ENCODE assay signal across 8 cellular contexts in genomic region chr10:72320676-72321247, GRCh38. TPM values are rescaled to one million over a fixed set of nuclear protein-coding genes. Genes with fewer than 3 reads are reported as not detected.
A peak's percentile ranks its signal among the peaks of the same experiment; 100 is the strongest.
DNase-seq lines count a peak whose midpoint lies in the region; ATAC-seq and TF ChIP-seq lines count a peak whose summit lies in the region.

No MANE protein-coding gene starts in this region.

- H2BK5ac ChIP-seq in mesenchymal stem cell (ENCODE audit: low read depth, low read length, poor library complexity, severe bottlenecking) = peak overlapping the region; percentile 36

- 3% methylated on average over 12 of the region's 12 CpGs for WGBS in mesenchymal stem cell

- no peaks in the 10 kb centered on the region for H3K27me3 ChIP-seq in dorsolateral prefrontal cortex
- no peaks in the 10 kb centered on the region for H3K27me3 ChIP-seq in mesenchymal stem cell (ENCODE audit: control insufficient read depth in 1 of 2, insufficient read depth in 1 of 2, low read length in 2 of 2)

- peak overlapping the region; percentile 45 to 91 for H2BK12ac ChIP-seq in mesenchymal stem cell (ENCODE audit: low read length in 2 of 2)

- no peak overlapping the region for H2BK15ac ChIP-seq in mesenchymal stem cell (ENCODE audit: low read depth, poor library complexity, severe bottlenecking)

- no peaks in the 10 kb centered on the region for H3K9me3 ChIP-seq in mesenchymal stem cell (ENCODE audit: control insufficient read depth, low read length)

- no peaks in the 10 kb centered on the region for H3K79me1 ChIP-seq in mesenchymal stem cell (replicated peaks; ENCODE audit: low read length, poor library complexity, severe bottlenecking)

- peak overlapping the region in 1 of 2 experiments; percentile 34 for H3K23ac ChIP-seq in mesenchymal stem cell (ENCODE audit: low read length in 2 of 2)

- peak overlapping the region; percentile 88 to 97 for H3K4ac ChIP-seq in mesenchymal stem cell (ENCODE audit: low read depth in 1 of 2, low read length in 2 of 2)

- H4K8ac ChIP-seq in mesenchymal stem cell (ENCODE audit: low read length) = peak overlapping the region; percentile 97

- H4K91ac ChIP-seq in mesenchymal stem cell (ENCODE audit: low read length) = peak overlapping the region; percentile 97

- H3K18ac ChIP-seq in mesenchymal stem cell (ENCODE audit: low read depth in 1 of 2, low read length in 2 of 2) = peak overlapping the region; percentile 92 to 94

- peak; percentile 62 for ATAC-seq in HG03159 (IDR thresholded peaks at IDR 0.05; ENCODE audit: unreplicated experiment)
- ATAC-seq in stimulated activated naive CD8-positive, alpha-beta T cell treated with anti-CD3 and anti-CD28 coated beads, Interleukin-15, amount 100 ng/mL, for 72 hours = peak; percentile 73

- TF ChIP-seq POLR2A in GM19193 (IDR thresholded peaks at IDR 0.05; ENCODE audit: extremely low read depth, insufficient read depth, insufficient read length) = peak; percentile 71

- H3K4me3 ChIP-seq in dorsolateral prefrontal cortex (peak overlapping the region in 4 of 59 donors; percentile 3 to 65 (median 63)), mesenchymal stem cell (ENCODE audit: insufficient read depth in 1 of 2, low read depth in 1 of 2, low read length in 2 of 2) (peak overlapping the region in 1 of 2 experiments; percentile 67)

- H3K27ac ChIP-seq in dorsolateral prefrontal cortex (peak overlapping the region; percentile 40 to 98 (median 92)), mesenchymal stem cell (ENCODE audit: low read length, poor library complexity, severe bottlenecking) (peak overlapping the region; percentile 87)

- H2AFZ ChIP-seq in mesenchymal stem cell (ENCODE audit: low read depth, low read length) = no peak overlapping the region

- H3K36me3 ChIP-seq in mesenchymal stem cell (ENCODE audit: control insufficient read depth in 1 of 2, insufficient read depth in 2 of 2, low read depth in 1 of 2, low read length in 2 of 2) = no peaks in the 10 kb centered on the region

- H3K4me3 Mint-ChIP-seq in CD14-positive monocyte = peak overlapping the region; percentile 69 to 77
- peak overlapping the region; percentile 90 to 93 for H3K4me3 Mint-ChIP-seq in stimulated activated naive CD8-positive, alpha-beta T cell treated with anti-CD3 and anti-CD28 coated beads, Interleukin-15, amount 100 ng/mL, for 72 hours

- peak; percentile 97 for DNase-seq in CD14-positive monocyte (ENCODE audit: low spot score)
- DNase-seq in NCI-H446 treated with DMSO at 0.1 percent for 48 hours (lab: John Stamatoyannopoulos, UW) = peak; percentile 76
- peak; percentile 45 for DNase-seq in activated CD4-positive, alpha-beta T cell treated with anti-CD3 and anti-CD28 coated beads for 1 hour
- DNase-seq in dorsolateral prefrontal cortex = peak in 4 of 10 donors; percentile 64 to 78 (median 66)
- peak; percentile 100 for DNase-seq in mesenchymal stem cell
- peak; percentile 85 to 94 for DNase-seq in stimulated activated naive CD8-positive, alpha-beta T cell treated with anti-CD3 and anti-CD28 coated beads, Interleukin-15, amount 100 ng/mL, for 72 hours

- H3K27ac Mint-ChIP-seq in CD14-positive monocyte = peak overlapping the region; percentile 97 to 100 (median 99)
- peak overlapping the region; percentile 100 for H3K27ac Mint-ChIP-seq in stimulated activated naive CD8-positive, alpha-beta T cell treated with anti-CD3 and anti-CD28 coated beads, Interleukin-15, amount 100 ng/mL, for 72 hours

- TF ChIP-seq CTCF in CD14-positive monocyte (IDR thresholded peaks at IDR 0.05) (no peak), dorsolateral prefrontal cortex (IDR thresholded peaks at IDR 0.05 in 54 of 56, conservative IDR thresholded peaks at IDR 0.05 in 2 of 56; ENCODE audit: low read depth in 1 of 56, partially characterized antibody in 56 of 56) (no peak)

- H3K36me3 Mint-ChIP-seq in CD14-positive monocyte = peaks cover 0 to 3% of the 10 kb centered on the region in 2 donors

- H3K4me1 ChIP-seq in mesenchymal stem cell (ENCODE audit: control insufficient read depth, insufficient read depth, low read depth, low read length) = peaks cover 52% of the 10 kb centered on the region

- intact Hi-C loops in CD14-positive monocyte (cut with micrococcal nuclease) (loop anchor here (1.0 to 5.0 kb wide), 3 partner anchors 23 to 943 kb away; no protein-coding TSS in a partner anchor), dorsolateral prefrontal cortex (cut with DNase I) (loop anchor here in 1 of 2 donors (5.0 kb wide), 1 partner anchor 98 kb away; no protein-coding TSS in a partner anchor)

- no peaks in the 10 kb centered on the region for H3K9me3 Mint-ChIP-seq in CD14-positive monocyte
- no peaks in the 10 kb centered on the region for H3K9me3 Mint-ChIP-seq in stimulated activated naive CD8-positive, alpha-beta T cell treated with anti-CD3 and anti-CD28 coated beads, Interleukin-15, amount 100 ng/mL, for 72 hours

- no peak overlapping the region for H3K4me2 ChIP-seq in mesenchymal stem cell (ENCODE audit: low read length, poor library complexity, severe bottlenecking)

- peak overlapping the region; percentile 88 for H3K9ac ChIP-seq in mesenchymal stem cell (ENCODE audit: low read length)

- H3K4me1 Mint-ChIP-seq in CD14-positive monocyte = peaks cover 85% of the 10 kb centered on the region
- peaks cover 87% of the 10 kb centered on the region for H3K4me1 Mint-ChIP-seq in stimulated activated naive CD8-positive, alpha-beta T cell treated with anti-CD3 and anti-CD28 coated beads, Interleukin-15, amount 100 ng/mL, for 72 hours

- H2AK5ac ChIP-seq in mesenchymal stem cell (ENCODE audit: low read length, severe bottlenecking) = peak overlapping the region; percentile 63

- H2BK120ac ChIP-seq in mesenchymal stem cell (ENCODE audit: low read depth, low read length) = peak overlapping the region; percentile 100

- H3K27me3 Mint-ChIP-seq in CD14-positive monocyte (ENCODE audit: low read depth in 3 of 3) = no peaks in the 10 kb centered on the region
- H3K27me3 Mint-ChIP-seq in stimulated activated naive CD8-positive, alpha-beta T cell treated with anti-CD3 and anti-CD28 coated beads, Interleukin-15, amount 100 ng/mL, for 72 hours = no peaks in the 10 kb centered on the region

- H3K14ac ChIP-seq in mesenchymal stem cell (ENCODE audit: low read length in 2 of 2) = peak overlapping the region in 1 of 2 experiments; percentile 15

RNA-seq across cellular contexts. Expression of gene DNAJB12, which starts 34.0 kb away (rescaled TPM):
- polyA plus RNA-seq in CD14-positive monocyte = 10 to 100 TPM; 26.5 to 37.9 TPM
- 10 to 100 TPM; 25.5 to 44.3 (median 34.1) TPM for total RNA-seq in dorsolateral prefrontal cortex
- polyA plus RNA-seq in mesenchymal stem cell (2013, experiment 1 of 2) = 28.6 TPM
- polyA plus RNA-seq in mesenchymal stem cell (2013, experiment 2 of 2) = 27.7 TPM

RNA-seq across cellular contexts. Expression of gene DDIT4, which starts 47.0 kb away (rescaled TPM):
- polyA plus RNA-seq in CD14-positive monocyte = 10 to 100 TPM; 26.1 to 45.8 TPM
- total RNA-seq in dorsolateral prefrontal cortex = 100 to 1,000 TPM in 73 of 120 experiments, 10 to 100 TPM in 47; 33.5 to 407 (median 111) TPM
- polyA plus RNA-seq in mesenchymal stem cell (2013, experiment 1 of 2) = 109 TPM
- 107 TPM for polyA plus RNA-seq in mesenchymal stem cell (2013, experiment 2 of 2)
